1 cellular context compared by ENCODE assay signal in genomic region chr14:99733551-99734405, GRCh38.
TF ChIP-seq lines count a peak whose summit lies in the region.

No MANE protein-coding gene starts in this region.

TF ChIP-seq in GM12878, 131 proteins besides CTCF, POLR2A, EP300 and RAD21:
- TF ChIP-seq BHLHE40 (IDR thresholded peaks at IDR 0.05; ENCODE audit: borderline replicate concordance in 1 of 2, low read depth in 2 of 2, low read length in 1 of 2) (peak in 1 of 2 experiments; percentile 43; a peak in 2 of 4 replicates), BCL3 (IDR thresholded peaks at IDR 0.05; ENCODE audit: borderline replicate concordance, insufficient read depth, low read depth, low read length, poor library complexity, severe bottlenecking) (peak; percentile 39), POLR2AphosphoS2 (IDR thresholded peaks at IDR 0.05; ENCODE audit: low read depth, low read length) (no peak)
